In the genomic region with DNA sequence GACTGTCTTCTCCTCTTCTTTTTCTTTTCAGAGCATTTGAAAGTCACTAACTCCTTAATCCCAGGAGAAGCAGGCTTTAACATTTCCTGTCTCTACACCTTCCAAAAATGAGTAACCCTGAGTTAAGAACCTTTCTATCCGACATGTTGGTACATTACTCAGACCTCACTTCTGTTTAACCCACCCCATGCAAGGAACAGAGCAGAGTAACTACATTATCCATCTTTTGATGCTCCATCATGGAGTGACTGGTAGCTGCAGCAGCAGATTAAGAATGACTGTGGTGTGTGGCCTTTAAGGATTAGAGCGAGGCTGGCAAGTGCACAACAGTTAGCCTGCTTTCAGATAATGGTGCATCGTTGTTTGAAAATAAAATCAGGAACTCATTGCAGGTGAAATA, we compare ENCODE assay signal across 10 cellular contexts.
DNase-seq lines count a peak whose midpoint lies in the region; TF ChIP-seq lines count a peak whose summit lies in the region.
"Had no signal": no experiment of that assay in that cellular context is flagged by ENCODE, and none has a peak within 500 bp of the region (broad histone marks: within the 10 kb centered on the region; RNA-seq: fewer than 3 reads in every experiment).

No MANE protein-coding gene starts in this region.

- H3K27ac ChIP-seq in caudate nucleus (ENCODE audit: low read depth, low read length) = peak overlapping the region; percentile 89
- H3K27ac ChIP-seq in muscle layer of colon (ENCODE audit: low read depth, low read length) = peak overlapping the region; percentile 99

- H3K4me3 ChIP-seq in AG04449 (ENCODE audit: low read depth, low read length) (peak overlapping the region; percentile 65), Loucy (ENCODE audit: low read length, poor library complexity, severe bottlenecking) (peak overlapping the region; percentile 82), muscle layer of colon (ENCODE audit: low read depth in 1 of 2, low read length in 2 of 2) (peak overlapping the region in 1 of 2 donors; percentile 6)
- H3K4me3 ChIP-seq: mucosa of descending colon had no signal

- H3K27me3 ChIP-seq in Loucy (ENCODE audit: insufficient read depth, low read length, poor library complexity, severe bottlenecking) (no peaks in the 10 kb centered on the region), muscle layer of colon (ENCODE audit: control insufficient read depth in 1 of 2, insufficient read depth in 2 of 2, low read length in 2 of 2) (no peaks in the 10 kb centered on the region)

- no peaks in the 10 kb centered on the region for H4K20me1 ChIP-seq in Loucy (ENCODE audit: insufficient read depth, low read length, poor library complexity, severe bottlenecking)

- H3K4me2 ChIP-seq in Loucy (ENCODE audit: low read depth, low read length, poor library complexity, severe bottlenecking) = peak overlapping the region; percentile 83

- TF ChIP-seq CTCF in AG04449 (IDR thresholded peaks at IDR 0.05; ENCODE audit: insufficient read depth, low read length, missing control alignments) (no peak), Loucy (conservative IDR thresholded peaks at IDR 0.05; ENCODE audit: low read length) (no peak)

- CTCF ChIA-PET in AG04449 (lab: Yijun Ruan, JAX) = no interaction called here

- H3K9ac ChIP-seq in Loucy (ENCODE audit: low read depth, low read length, poor library complexity, severe bottlenecking) = peak overlapping the region; percentile 28
- H3K9ac ChIP-seq in muscle layer of colon (ENCODE audit: low read length) = peak overlapping the region; percentile 44

- H3F3A ChIP-seq in Loucy (ENCODE audit: low read depth) = no peaks in the 10 kb centered on the region

- H3K4me1 ChIP-seq in Loucy (ENCODE audit: insufficient read depth, low read length, poor library complexity, severe bottlenecking) (peaks cover 29% of the 10 kb centered on the region), muscle layer of colon (ENCODE audit: insufficient read depth, low read length) (peaks cover 67% of the 10 kb centered on the region)

- H3K9me2 ChIP-seq in Loucy (replicated peaks; ENCODE audit: low read depth, low read length) = no peaks in the 10 kb centered on the region

- DNase-seq in AG04449 (ENCODE audit: low read depth, low spot score) (no peak), caudate nucleus (lab: John Stamatoyannopoulos, UW) (no peak), inferior parietal cortex (ENCODE audit: extremely low spot score) (no peak), NCI-H774 (lab: John Stamatoyannopoulos, UW) (no peak), 8988T (no peak), NCI-H2029 treated with DMSO at 0.1 percent for 48 hours (lab: John Stamatoyannopoulos, UW) (no peak)
- DNase-seq: NCI-H1105 treated with DMSO at 0.1 percent for 48 hours had no signal

- POLR2A ChIA-PET in AG04449 (lab: Yijun Ruan, JAX) = no interaction called here

- peaks cover 18% of the 10 kb centered on the region; the same call in 1 of the 2 replicates for H3K79me2 ChIP-seq in Loucy (ENCODE audit: insufficient read depth, low read length)

- H3K36me3 ChIP-seq in Loucy (ENCODE audit: insufficient read depth, low read length) = no peaks in the 10 kb centered on the region
- no peaks in the 10 kb centered on the region for H3K36me3 ChIP-seq in muscle layer of colon (ENCODE audit: insufficient read depth, low read length)

- H3K9me3 ChIP-seq in Loucy (ENCODE audit: insufficient read depth, low read depth, low read length) (no peaks in the 10 kb centered on the region), muscle layer of colon (ENCODE audit: low read length) (no peaks in the 10 kb centered on the region)
- H3K9me3 ChIP-seq: mucosa of descending colon had no signal

- no peak overlapping the region for H2AFZ ChIP-seq in Loucy (ENCODE audit: low read length)
